ENCODE assay signal across 1 cellular context in genomic region chr17:75548839-75549238, GRCh38.
TF ChIP-seq lines count a peak whose summit lies in the region.

No MANE protein-coding gene starts in this region.

TF ChIP-seq in GM12878, 131 proteins besides CTCF, POLR2A, EP300 and RAD21:
- TF ChIP-seq PAX5 (IDR thresholded peaks at IDR 0.05; ENCODE audit: borderline replicate concordance, low read depth, low read length) (no peak), RBBP5 (conservative IDR thresholded peaks at IDR 0.05) (no peak), CREM (IDR thresholded peaks at IDR 0.05; ENCODE audit: low read depth) (no peak), GATAD2B (conservative IDR thresholded peaks at IDR 0.05; ENCODE audit: low read depth) (no peak), TAF1 (IDR thresholded peaks at IDR 0.05; ENCODE audit: borderline replicate concordance, low read depth, low read length) (no peak), SP1 (IDR thresholded peaks at IDR 0.05; ENCODE audit: low read depth, low read length) (no peak), ZBTB33 (IDR thresholded peaks at IDR 0.05) (no peak), CBX5 (IDR thresholded peaks at IDR 0.05; ENCODE audit: low read depth) (no peak), SIX5 (IDR thresholded peaks at IDR 0.05; ENCODE audit: low read depth, low read length, severe bottlenecking) (no peak), CREB1 (IDR thresholded peaks at IDR 0.05; ENCODE audit: low read depth) (no peak), MTA2 (IDR thresholded peaks at IDR 0.05; ENCODE audit: low read depth) (no peak), ZBTB40 (IDR thresholded peaks at IDR 0.05; ENCODE audit: borderline replicate concordance) (no peak), TARDBP (IDR thresholded peaks at IDR 0.05; ENCODE audit: borderline replicate concordance) (no peak), CHD4 (IDR thresholded peaks at IDR 0.05) (no peak), KAT2A (conservative IDR thresholded peaks at IDR 0.05; ENCODE audit: control insufficient read depth, low read depth, low read length) (no peak), ASH2L (IDR thresholded peaks at IDR 0.05; ENCODE audit: borderline replicate concordance, low read depth) (no peak)
